15 cellular contexts compared by ENCODE assay signal in the genomic region with DNA sequence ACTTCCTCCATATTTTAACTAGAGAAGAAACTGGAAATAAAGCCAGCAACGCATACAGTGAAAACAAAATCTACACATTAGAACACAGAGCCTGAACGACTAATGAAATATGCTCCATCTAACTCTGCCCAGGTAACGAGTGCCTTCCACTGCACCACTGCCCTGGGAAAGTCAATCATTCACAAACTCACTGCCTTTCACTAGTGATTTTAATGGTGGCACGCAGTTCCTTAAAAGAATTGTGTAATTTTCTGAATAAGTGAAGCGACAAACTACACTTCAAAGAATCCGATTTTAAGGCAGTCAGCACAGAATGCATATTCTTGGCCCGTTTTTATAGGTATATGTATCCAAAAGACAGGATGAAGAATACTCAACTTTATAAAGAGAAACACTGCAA.
DNase-seq lines count a peak whose midpoint lies in the region; ATAC-seq and TF ChIP-seq lines count a peak whose summit lies in the region.
"Had no signal": no experiment of that assay in that cellular context is flagged by ENCODE, and none has a peak within 500 bp of the region (broad histone marks: within the 10 kb centered on the region; RNA-seq: fewer than 3 reads in every experiment).

No MANE protein-coding gene starts in this region.

- H3K36me3 Mint-ChIP-seq in activated T-cell treated with anti-CD3 and anti-CD28 coated beads, Interleukin-2, amount 50 U/mL, for 24 hours (ENCODE audit: low read depth), result peaks cover 77% of the 10 kb centered on the region

- no peak overlapping the region for H3K4me3 ChIP-seq in neutrophil (ENCODE audit: low read depth in 1 of 2, low read length in 1 of 2)
- H3K4me3 ChIP-seq: BLaER1, GM23338 had no signal

- H3K27me3 Mint-ChIP-seq in activated T-cell treated with anti-CD3 and anti-CD28 coated beads, Interleukin-2, amount 50 U/mL, for 24 hours, result no peaks in the 10 kb centered on the region
- H3K27me3 Mint-ChIP-seq: CD4-positive, CD25-positive, alpha-beta regulatory T cell had no signal

- peaks cover 85% of the 10 kb centered on the region for H3K4me1 Mint-ChIP-seq in activated T-cell treated with anti-CD3 and anti-CD28 coated beads, Interleukin-2, amount 50 U/mL, for 24 hours (ENCODE audit: low read depth)

- peak overlapping the region; percentile 26 for H3K27ac Mint-ChIP-seq in activated T-cell treated with anti-CD3 and anti-CD28 coated beads, Interleukin-2, amount 50 U/mL, for 24 hours
- H3K27ac Mint-ChIP-seq: GM23338 had no signal

- H3K27me3 ChIP-seq in neutrophil, result no peaks in the 10 kb centered on the region
- H3K27me3 ChIP-seq: BLaER1 had no signal

- H3K27ac ChIP-seq in neutrophil, result peak overlapping the region; percentile 50
- H3K27ac ChIP-seq: BLaER1 had no signal

- ATAC-seq in HG02588 (IDR thresholded peaks at IDR 0.05; ENCODE audit: unreplicated experiment) (no peak), HG03520 (IDR thresholded peaks at IDR 0.05; ENCODE audit: unreplicated experiment) (no peak)
- ATAC-seq: GM23338, HepG2 had no signal

- H3K9me3 Mint-ChIP-seq in activated T-cell treated with anti-CD3 and anti-CD28 coated beads, Interleukin-2, amount 50 U/mL, for 24 hours, result peaks cover 2% of the 10 kb centered on the region
- H3K9me3 Mint-ChIP-seq: CD4-positive, CD25-positive, alpha-beta regulatory T cell; GM23338; H9 had no signal

- peaks cover 49 to 72% of the 10 kb centered on the region in 2 experiments for H3K4me1 ChIP-seq in neutrophil (ENCODE audit: control insufficient read depth in 1 of 2, insufficient read depth in 1 of 2, low read depth in 1 of 2, low read length in 1 of 2)

- peaks cover 3% of the 10 kb centered on the region for H3K36me3 ChIP-seq in neutrophil

- in situ Hi-C loops in KBM-7 (cut with MboI; ENCODE audit: low pct_unique_long_range_greater_than_20kb, low sequenced_read_pairs), result no loop called here

- no peak for TF ChIP-seq CTCF in neutrophil (IDR thresholded peaks at IDR 0.05)

- H3K4me3 Mint-ChIP-seq in activated T-cell treated with anti-CD3 and anti-CD28 coated beads, Interleukin-2, amount 50 U/mL, for 24 hours, result no peak overlapping the region
- H3K4me3 Mint-ChIP-seq: GM23338, H9 had no signal

- no peak for DNase-seq in activated T-cell treated with anti-CD3 and anti-CD28 coated beads, Interleukin-2, amount 50 U/mL, for 24 hours
- DNase-seq in activated T-cell treated with anti-CD3 and anti-CD28 coated beads, Interleukin-2, amount 50 U/mL, for 48 hours, result no peak
- DNase-seq in kidney tubule cell (ENCODE audit: low spot score) (peak; percentile 35), KBM-7 (no peak)
- DNase-seq: 8988T; AML-193; CD4-positive, CD25-positive, alpha-beta regulatory T cell; DMS53; H9 had no signal

- no peaks in the 10 kb centered on the region for H3K9me3 ChIP-seq in neutrophil
- H3K9me3 ChIP-seq: BLaER1 had no signal
